In genomic region chr5:36886791-36887190, GRCh38 we compare ENCODE assay signal across 16 cellular contexts. TPM values are rescaled to one million over a fixed set of nuclear protein-coding genes. Genes with fewer than 3 reads are reported as not detected.
A peak's percentile ranks its signal among the peaks of the same experiment; 100 is the strongest.
DNase-seq lines count a peak whose midpoint lies in the region; ATAC-seq, FAIRE-seq and TF ChIP-seq lines count a peak whose summit lies in the region.
"Had no signal": no experiment of that assay in that cellular context is flagged by ENCODE, and none has a peak within 500 bp of the region (broad histone marks: within the 10 kb centered on the region; RNA-seq: fewer than 3 reads in every experiment).

No MANE protein-coding gene starts in this region.

- H3K36me3 ChIP-seq in right lobe of liver (no peaks in the 10 kb centered on the region), HepG2 (replicated peaks in 1 of 2; ENCODE audit: control insufficient read depth in 1 of 2, insufficient read depth in 2 of 2, low read length in 2 of 2) (peaks cover 0 to 6% of the 10 kb centered on the region in 2 experiments; a peak in 3 of 5 replicates), PC-9 (ENCODE audit: low read depth) (no peaks in the 10 kb centered on the region), heart right ventricle (peaks cover 0 to 10% (median 0%) of the 10 kb centered on the region in 9 donors)

- POLR2A ChIA-PET in HepG2 (lab: Yijun Ruan, JAX) = no interaction called here
- POLR2A ChIA-PET in PC-9 (lab: Charles Lee; ENCODE audit: unreplicated experiment) = interaction anchor here (0.7 kb wide), 1 partner anchor 8 kb away, joined by 6 read pairs; no protein-coding TSS in a partner anchor

- H3F3A ChIP-seq in PC-9 (ENCODE audit: insufficient read depth, low read depth) = no peaks in the 10 kb centered on the region

- H4K20me1 ChIP-seq in HepG2 (ENCODE audit: insufficient read depth, low read length) (peaks cover 53% of the 10 kb centered on the region), PC-9 (ENCODE audit: insufficient read depth) (peaks cover 47% of the 10 kb centered on the region)

- intact Hi-C loops in right lobe of liver (cut with DNase I) = no loop called here
- intact Hi-C loops in HepG2 (cut with micrococcal nuclease; ENCODE audit: unreplicated experiment) = loop anchor here (1.0 kb wide), 1 partner anchor 34 kb away; no protein-coding TSS in a partner anchor
- intact Hi-C loops in PC-9 (cut with micrococcal nuclease; ENCODE audit: unreplicated experiment) = no loop called here
- intact Hi-C loops in heart right ventricle (cut with DNase I) = no loop called here

- H3K79me2 ChIP-seq in HepG2 (ENCODE audit: insufficient read depth, low read length) (peaks cover 98% of the 10 kb centered on the region), PC-9 (ENCODE audit: low read depth) (peaks cover 100% of the 10 kb centered on the region)

- no peaks in the 10 kb centered on the region for H3K27me3 Mint-ChIP-seq in stimulated activated naive B cell treated with anti-CD40 and anti-IgM and Interleukin-4, amounts not matched to agents 10 μg/mL and 1 μg/mL and 100 μg/mL, for 72 hours

- no peak for DNase-seq in right lobe of liver
- no peak for DNase-seq in HepG2 (ENCODE audit: low spot score)
- no peak for DNase-seq in PC-9
- DNase-seq in foreskin keratinocyte = no peak
- DNase-seq in stimulated activated naive B cell treated with anti-CD40 and anti-IgM and Interleukin-4, amounts not matched to agents 10 μg/mL and 1 μg/mL and 100 μg/mL, for 72 hours = no peak
- DNase-seq in heart right ventricle = no peak
- DNase-seq: DMS79 treated with DMSO at 0.1 percent for 48 hours, KG1, NCI-H1417 treated with DMSO at 0.1 percent for 48 hours, NCI-H187 treated with DMSO at 0.1 percent for 48 hours, NCI-H2227 treated with DMSO at 0.1 percent for 48 hours, NCI-H510A treated with DMSO at 0.1 percent for 48 hours, RPMI8226, SIG-M5 had no signal

- H3K9ac ChIP-seq in HepG2 (ENCODE audit: insufficient read depth, low read depth, low read length) = no peak overlapping the region
- H3K9ac ChIP-seq: BLaER1 treated with 17β-estradiol and CSF1 and Interleukin-3, amounts not matched to agents 10 nM and 100 nM had no signal

- no peak for TF ChIP-seq CTCF in right lobe of liver (IDR thresholded peaks at IDR 0.05)
- TF ChIP-seq CTCF in HepG2 (CRISPR knock-in tag; IDR thresholded peaks at IDR 0.05) = no peak
- no peak for TF ChIP-seq CTCF in PC-9 (conservative IDR thresholded peaks at IDR 0.05)
- TF ChIP-seq CTCF in foreskin keratinocyte (conservative IDR thresholded peaks at IDR 0.05) = no peak
- no peak for TF ChIP-seq CTCF in heart right ventricle (IDR thresholded peaks at IDR 0.05)

- FAIRE-seq in HepG2 (lab: Jason Lieb, UNC) = no peak

- WGBS in right lobe of liver (ENCODE audit: insufficient coverage, low coverage, low lambda C conversion rate, missing lambda C conversion rate) = 24% methylated on average over 3 of the region's 3 CpGs
- 86% methylated on average over 3 of the region's 3 CpGs for WGBS in HepG2 (ENCODE audit: low lambda C conversion rate)
- WGBS in heart right ventricle, 2 donors = 88 to 89% methylated on average over 3 of the region's 3 CpGs

- BruUV-seq in HepG2 (replicated peaks; lab: Mats Ljungman, UMichigan) (no TSS peak), PC-9 (replicated peaks; lab: Mats Ljungman, UMichigan) (no TSS peak)

- H3K27ac ChIP-seq in right lobe of liver (peak overlapping the region in 1 of 3 donors; percentile 51), HepG2 (ENCODE audit: extremely low read length, insufficient read depth, low read length) (no peak overlapping the region), PC-9 (peak overlapping the region; percentile 11; the same call in 1 of the 2 replicates), foreskin keratinocyte (peak overlapping the region; percentile 65), heart right ventricle (no peak overlapping the region)
- H3K27ac ChIP-seq: BLaER1 treated with 17β-estradiol and CSF1 and Interleukin-3, amounts not matched to agents 10 nM and 100 nM had no signal

- no peak for TF ChIP-seq POLR2A in right lobe of liver (IDR thresholded peaks at IDR 0.05)
- TF ChIP-seq POLR2A in HepG2 (IDR thresholded peaks at IDR 0.05; ENCODE audit: insufficient read depth in 1 of 2, low read depth in 2 of 2, low read length in 2 of 2) = no peak

- peaks cover 41 to 67% of the 10 kb centered on the region in 2 donors for H3K4me1 Mint-ChIP-seq in stimulated activated naive B cell treated with anti-CD40 and anti-IgM and Interleukin-4, amounts not matched to agents 10 μg/mL and 1 μg/mL and 100 μg/mL, for 72 hours

- H3K9me2 ChIP-seq in PC-9 (ENCODE audit: insufficient read depth) = no peaks in the 10 kb centered on the region

- no peaks in the 10 kb centered on the region for H3K9me3 ChIP-seq in right lobe of liver
- H3K9me3 ChIP-seq in HepG2 (ENCODE audit: low read length) = no peaks in the 10 kb centered on the region
- H3K9me3 ChIP-seq in PC-9 (ENCODE audit: insufficient read depth, low read depth) = no peaks in the 10 kb centered on the region
- H3K9me3 ChIP-seq in heart right ventricle = no peaks in the 10 kb centered on the region

- H3K4me1 ChIP-seq in right lobe of liver (peaks cover 0 to 49% (median 13%) of the 10 kb centered on the region in 4 donors), HepG2 (ENCODE audit: insufficient read depth, low read length) (peaks cover 27% of the 10 kb centered on the region), PC-9 (replicated peaks; ENCODE audit: insufficient read depth) (peaks cover 13% of the 10 kb centered on the region), foreskin keratinocyte (peaks cover under 1% of the 10 kb centered on the region), heart right ventricle (peaks cover 0 to 79% (median 49%) of the 10 kb centered on the region in 9 donors)

- CTCF ChIA-PET in HepG2 (lab: Yijun Ruan, JAX; ENCODE audit: low intra/inter-chr PET ratio, low total read pairs) = no interaction called here
- CTCF ChIA-PET in PC-9 (lab: Charles Lee) = no interaction called here

- ATAC-seq in right lobe of liver = peak in 3 of 4 donors; percentile 43 to 63 (median 56)
- ATAC-seq in HepG2 = no peak
- ATAC-seq in foreskin keratinocyte = no peak
- no peak for ATAC-seq in stimulated activated naive B cell treated with anti-CD40 and anti-IgM and Interleukin-4, amounts not matched to agents 10 μg/mL and 1 μg/mL and 100 μg/mL, for 72 hours (replicated peaks)
- no peak for ATAC-seq in HG03571 (IDR thresholded peaks at IDR 0.05; ENCODE audit: unreplicated experiment)
- no peak for ATAC-seq in heart right ventricle

- peaks cover 0 to 2% of the 10 kb centered on the region in 2 donors for H3K9me3 Mint-ChIP-seq in stimulated activated naive B cell treated with anti-CD40 and anti-IgM and Interleukin-4, amounts not matched to agents 10 μg/mL and 1 μg/mL and 100 μg/mL, for 72 hours

- in situ Hi-C loops in HepG2 (cut with HindIII; ENCODE audit: extremely low pct_ligation_motif_present, low pct_unique_long_range_greater_than_20kb) = no loop called here

- peaks cover 22 to 23% of the 10 kb centered on the region in 2 donors for H3K36me3 Mint-ChIP-seq in stimulated activated naive B cell treated with anti-CD40 and anti-IgM and Interleukin-4, amounts not matched to agents 10 μg/mL and 1 μg/mL and 100 μg/mL, for 72 hours

- H2AFZ ChIP-seq in HepG2 (ENCODE audit: low read length) (no peak overlapping the region), PC-9 (no peak overlapping the region)

- H3K4me2 ChIP-seq in HepG2 (ENCODE audit: low read depth, low read length) (no peak overlapping the region), PC-9 (no peak overlapping the region)

- no peak overlapping the region for H3K4me3 ChIP-seq in right lobe of liver
- H3K4me3 ChIP-seq in HepG2 (replicated peaks in 1 of 3; ENCODE audit: insufficient read depth in 1 of 3, low read depth in 2 of 3, low read length in 3 of 3) = no peak overlapping the region
- no peak overlapping the region for H3K4me3 ChIP-seq in PC-9
- H3K4me3 ChIP-seq in heart right ventricle = no peak overlapping the region
- H3K4me3 ChIP-seq: BLaER1 treated with 17β-estradiol and CSF1 and Interleukin-3, amounts not matched to agents 10 nM and 100 nM had no signal

- H3K27me3 ChIP-seq in right lobe of liver (no peaks in the 10 kb centered on the region), HepG2 (ENCODE audit: control insufficient read depth in 1 of 2, insufficient read depth in 2 of 2, low read length in 2 of 2) (no peaks in the 10 kb centered on the region), PC-9 (ENCODE audit: insufficient read depth, low read depth) (no peaks in the 10 kb centered on the region), foreskin keratinocyte (no peaks in the 10 kb centered on the region), heart right ventricle (no peaks in the 10 kb centered on the region)
- H3K27me3 ChIP-seq: BLaER1 treated with 17β-estradiol and CSF1 and Interleukin-3, amounts not matched to agents 10 nM and 100 nM had no signal

- peak overlapping the region; percentile 9 for H3K27ac Mint-ChIP-seq in stimulated activated naive B cell treated with anti-CD40 and anti-IgM and Interleukin-4, amounts not matched to agents 10 μg/mL and 1 μg/mL and 100 μg/mL, for 72 hours

- TF ChIP-seq EP300 in HepG2 (IDR thresholded peaks at IDR 0.05; ENCODE audit: low read depth in 2 of 2, low read length in 2 of 2) (no peak), HepG2 (CRISPR knock-in tag; IDR thresholded peaks at IDR 0.05; ENCODE audit: borderline replicate concordance) (no peak)

- H3K4me3 Mint-ChIP-seq in stimulated activated naive B cell treated with anti-CD40 and anti-IgM and Interleukin-4, amounts not matched to agents 10 μg/mL and 1 μg/mL and 100 μg/mL, for 72 hours = peak overlapping the region in 1 of 2 donors; percentile 9

- TF ChIP-seq RAD21 in HepG2 (CRISPR knock-in tag; IDR thresholded peaks at IDR 0.05) = no peak

RNA-seq across cellular contexts. Expression of gene NIPBL, which starts 10.2 kb away (rescaled TPM):
- total RNA-seq in right lobe of liver = 10 to 100 TPM; 16.0 to 29.2 (median 24.6) TPM
- total RNA-seq in HepG2 (2016; rRNA removed; fragmentation: Illumina TruSeq; extraction: Trizol) = 12.3 and 30.5 TPM in 2 replicates
- total RNA-seq in HepG2 (2016; cell fraction: cytosol; rRNA removed; fragmentation: Illumina TruSeq; extraction: Trizol; ENCODE audit: low read depth) = 24.0 and 27.8 TPM in 2 replicates
- total RNA-seq in HepG2 (2016; cell fraction: insoluble cytoplasmic fraction; rRNA removed; fragmentation: Illumina TruSeq; extraction: Trizol) = 9.1 and 33.0 TPM in 2 replicates
- total RNA-seq in HepG2 (2016; cell fraction: membrane; rRNA removed; fragmentation: Illumina TruSeq; extraction: Trizol) = 26.1 and 28.9 TPM in 2 replicates
- total RNA-seq in HepG2 (2016; cell fraction: nucleus; rRNA removed; fragmentation: Illumina TruSeq; extraction: Trizol) = 33.1 and 36.7 TPM in 2 replicates
- polyA plus RNA-seq in HepG2 (2011; rRNA removed) = 24.1 and 32.3 TPM in 2 replicates
- polyA plus RNA-seq in HepG2 (2011; cell fraction: cytosol; rRNA removed) = 12.5 and 17.2 TPM in 2 replicates
- 26.2 and 31.4 TPM in 2 replicates for polyA plus RNA-seq in HepG2 (2011; cell fraction: nucleus; rRNA removed)
- 14.9 and 21.2 TPM in 2 replicates for polyA plus RNA-seq in HepG2 (2012)
- 0.62 and 0.76 TPM in 2 replicates for polyA plus RNA-seq in HepG2 (2016; cell fraction: cytosol; fragmentation: Illumina TruSeq; extraction: Trizol; ENCODE audit: low read depth)
- polyA plus RNA-seq in HepG2 (2016; cell fraction: insoluble cytoplasmic fraction; fragmentation: Illumina TruSeq; extraction: Trizol; ENCODE audit: low read depth) = 34.6 and 35.0 TPM in 2 replicates
- polyA plus RNA-seq in HepG2 (2016; cell fraction: membrane; fragmentation: Illumina TruSeq; extraction: Trizol; ENCODE audit: low read depth) = 1.9 and 2.1 TPM in 2 replicates
- 28.9 and 29.4 TPM in 2 replicates for polyA plus RNA-seq in HepG2 (2016; cell fraction: nucleus; fragmentation: Illumina TruSeq; extraction: Trizol; ENCODE audit: insufficient read depth, low read depth)
- 84.7 and 239 TPM in 2 replicates for polyA minus RNA-seq in HepG2 (2011; rRNA and poly(A)+ RNA removed; ENCODE audit: low replicate concordance)
- polyA minus RNA-seq in HepG2 (2011; cell fraction: cytosol; rRNA and poly(A)+ RNA removed) = 35.3 and 42.1 TPM in 2 replicates
- polyA minus RNA-seq in HepG2 (2011; cell fraction: nucleus; rRNA and poly(A)+ RNA removed) = 159 and 172 TPM in 2 replicates
- total RNA-seq in PC-9 (2021) = 83.8 and 124 TPM in 2 replicates
- total RNA-seq in foreskin keratinocyte = 22.8 and 24.9 TPM in 2 replicates
- polyA plus RNA-seq in foreskin keratinocyte = 7.4 and 7.8 TPM in 2 replicates
- total RNA-seq in heart right ventricle = 10 to 100 TPM; 29.5 to 52.3 (median 44.8) TPM
- polyA plus RNA-seq in heart right ventricle = 10 to 100 TPM in 1 of 2 donors, 1 to 10 TPM in 1; 9.9 to 20.1 TPM

Comparison
In these comparisons a context has a peak if more than half of its experiments do, and no peak if none do; other contexts are left out.
1. ATAC-seq: peak in right lobe of liver (3 of 4); none in HepG2 (single experiment), foreskin keratinocyte (single experiment), stimulated activated naive B cell treated with anti-CD40 and anti-IgM and Interleukin-4, amounts not matched to agents 10 μg/mL and 1 μg/mL and 100 μg/mL, for 72 hours (0 of 2), HG03571 (single experiment) and heart right ventricle (0 of 8).
2. H3K27ac ChIP-seq: peak in PC-9 (single experiment) and foreskin keratinocyte (single experiment); none in HepG2 (single experiment) and heart right ventricle (0 of 10).